8 cellular contexts compared by ENCODE assay signal in genomic region chr15:52789601-52790165, GRCh38. TPM values are rescaled to one million over a fixed set of nuclear protein-coding genes. Genes with fewer than 3 reads are reported as not detected.
DNase-seq lines count a peak whose midpoint lies in the region; ATAC-seq and TF ChIP-seq lines count a peak whose summit lies in the region.

No MANE protein-coding gene starts in this region.

- ATAC-seq in HG03066 (IDR thresholded peaks at IDR 0.05; ENCODE audit: low read depth, unreplicated experiment) (peak; percentile 1), right cardiac atrium (no peak), GM21825 (IDR thresholded peaks at IDR 0.05; ENCODE audit: unreplicated experiment) (no peak), HG02623 (IDR thresholded peaks at IDR 0.05; ENCODE audit: unreplicated experiment) (no peak)
- ATAC-seq in activated CD8-positive, alpha-beta T cell treated with anti-CD3 and anti-CD28 coated beads, Interleukin-2, amount 10 ng/mL, durations not matched to agents 7 days and 5 days, result peak; percentile 7
- peak; percentile 50 for ATAC-seq in stimulated activated effector memory CD8-positive, alpha-beta T cell treated with anti-CD3 and anti-CD28 coated beads, Interleukin-12 subunit alpha, Interleukin-12 subunit beta, amount 100 ng/mL, for 72 hours

- WGBS in right cardiac atrium, result 1% methylated on average over 50 of the region's 50 CpGs

- POLR2A ChIA-PET in GM10248 (lab: Yijun Ruan, JAX), result no interaction called here
- POLR2A ChIA-PET in activated CD8-positive, alpha-beta T cell treated with anti-CD3 and anti-CD28 coated beads, Interleukin-2, amount 10 ng/mL, durations not matched to agents 7 days and 5 days (lab: Charles Lee), result no interaction called here

- TF ChIP-seq CTCF in GM10248 (IDR thresholded peaks at IDR 0.05; ENCODE audit: control extremely low read depth, extremely low read depth, low read depth, missing control alignments), result no peak

- H3K4me3 ChIP-seq in right cardiac atrium (ENCODE audit: low read length), result peak overlapping the region; percentile 65

- CTCF ChIA-PET in GM10248 (lab: Yijun Ruan, JAX), result no interaction called here
- CTCF ChIA-PET in activated CD8-positive, alpha-beta T cell treated with anti-CD3 and anti-CD28 coated beads, Interleukin-2, amount 10 ng/mL, durations not matched to agents 7 days and 5 days (lab: Charles Lee), result no interaction called here

- peaks cover 86% of the 10 kb centered on the region for H3K27me3 Mint-ChIP-seq in activated CD8-positive, alpha-beta T cell treated with anti-CD3 and anti-CD28 coated beads, Interleukin-2, amount 10 ng/mL, durations not matched to agents 7 days and 5 days (ENCODE audit: low read depth)

- no peaks in the 10 kb centered on the region for H3K27me3 ChIP-seq in right cardiac atrium (ENCODE audit: control insufficient read depth, insufficient read depth)

- H3K27ac Mint-ChIP-seq in activated CD8-positive, alpha-beta T cell treated with anti-CD3 and anti-CD28 coated beads, Interleukin-2, amount 10 ng/mL, durations not matched to agents 7 days and 5 days, result no peak overlapping the region
- no peak overlapping the region for H3K27ac Mint-ChIP-seq in stimulated activated effector memory CD8-positive, alpha-beta T cell treated with anti-CD3 and anti-CD28 coated beads, Interleukin-12 subunit alpha, Interleukin-12 subunit beta, amount 100 ng/mL, for 72 hours

- H3K36me3 Mint-ChIP-seq in activated CD8-positive, alpha-beta T cell treated with anti-CD3 and anti-CD28 coated beads, Interleukin-2, amount 10 ng/mL, durations not matched to agents 7 days and 5 days (ENCODE audit: low read depth), result no peaks in the 10 kb centered on the region
- H3K36me3 Mint-ChIP-seq in stimulated activated effector memory CD8-positive, alpha-beta T cell treated with anti-CD3 and anti-CD28 coated beads, Interleukin-12 subunit alpha, Interleukin-12 subunit beta, amount 100 ng/mL, for 72 hours, result peaks cover 6% of the 10 kb centered on the region

- intact Hi-C loops in right cardiac atrium (cut with DNase I), result loop anchor here in 2 of 4 donors (10.0 kb wide), 2 partner anchors 405 to 415 kb away; no protein-coding TSS in a partner anchor

- peak; percentile 38 for DNase-seq in GM10248 (ENCODE audit: extremely low spot score)
- no peak for DNase-seq in activated CD8-positive, alpha-beta T cell treated with anti-CD3 and anti-CD28 coated beads, Interleukin-2, amount 10 ng/mL, durations not matched to agents 7 days and 5 days
- peak in 1 of 3 donors; percentile 43 for DNase-seq in right cardiac atrium
- DNase-seq in stimulated activated effector memory CD8-positive, alpha-beta T cell treated with anti-CD3 and anti-CD28 coated beads, Interleukin-12 subunit alpha, Interleukin-12 subunit beta, amount 100 ng/mL, for 72 hours (ENCODE audit: low spot score in 2 of 2), result no peak
- no peak for DNase-seq in AG08395 (ENCODE audit: low spot score)

- peaks cover 4% of the 10 kb centered on the region for H3K4me1 ChIP-seq in right cardiac atrium (ENCODE audit: control insufficient read depth, insufficient read depth, low read length)

- peaks cover 8% of the 10 kb centered on the region for H3K4me1 Mint-ChIP-seq in activated CD8-positive, alpha-beta T cell treated with anti-CD3 and anti-CD28 coated beads, Interleukin-2, amount 10 ng/mL, durations not matched to agents 7 days and 5 days (ENCODE audit: low read depth)
- peaks cover 35% of the 10 kb centered on the region for H3K4me1 Mint-ChIP-seq in stimulated activated effector memory CD8-positive, alpha-beta T cell treated with anti-CD3 and anti-CD28 coated beads, Interleukin-12 subunit alpha, Interleukin-12 subunit beta, amount 100 ng/mL, for 72 hours

- no peaks in the 10 kb centered on the region for H3K9me3 Mint-ChIP-seq in activated CD8-positive, alpha-beta T cell treated with anti-CD3 and anti-CD28 coated beads, Interleukin-2, amount 10 ng/mL, durations not matched to agents 7 days and 5 days (ENCODE audit: insufficient read depth)
- H3K9me3 Mint-ChIP-seq in stimulated activated effector memory CD8-positive, alpha-beta T cell treated with anti-CD3 and anti-CD28 coated beads, Interleukin-12 subunit alpha, Interleukin-12 subunit beta, amount 100 ng/mL, for 72 hours, result no peaks in the 10 kb centered on the region

- no peaks in the 10 kb centered on the region for H3K9me3 ChIP-seq in right cardiac atrium (ENCODE audit: control insufficient read depth, low read length)

- H3K4me3 Mint-ChIP-seq in activated CD8-positive, alpha-beta T cell treated with anti-CD3 and anti-CD28 coated beads, Interleukin-2, amount 10 ng/mL, durations not matched to agents 7 days and 5 days, result peak overlapping the region; percentile 37
- H3K4me3 Mint-ChIP-seq in stimulated activated effector memory CD8-positive, alpha-beta T cell treated with anti-CD3 and anti-CD28 coated beads, Interleukin-12 subunit alpha, Interleukin-12 subunit beta, amount 100 ng/mL, for 72 hours, result peak overlapping the region; percentile 56

- no peak overlapping the region for H3K27ac ChIP-seq in right cardiac atrium (ENCODE audit: low read length)

RNA-seq across cellular contexts. Expression of gene ONECUT1, which starts 0.5 kb away (rescaled TPM):
- not detected for total RNA-seq in activated CD8-positive, alpha-beta T cell treated with anti-CD3 and anti-CD28 coated beads, Interleukin-2, amount 10 ng/mL, durations not matched to agents 7 days and 5 days
- under 1 TPM in 1 of 4 donors, not detected in 3; 0.29 TPM for total RNA-seq in right cardiac atrium
- 0.05 TPM for polyA plus RNA-seq in right cardiac atrium

Comparison
In these comparisons a context has a peak if more than half of its experiments do, and no peak if none do; other contexts are left out.
1. ATAC-seq: peak in HG03066 (single experiment), activated CD8-positive, alpha-beta T cell treated with anti-CD3 and anti-CD28 coated beads, Interleukin-2, amount 10 ng/mL, durations not matched to agents 7 days and 5 days (single experiment) and stimulated activated effector memory CD8-positive, alpha-beta T cell treated with anti-CD3 and anti-CD28 coated beads, Interleukin-12 subunit alpha, Interleukin-12 subunit beta, amount 100 ng/mL, for 72 hours (single experiment); none in right cardiac atrium (0 of 2), GM21825 (single experiment) and HG02623 (single experiment).